In genomic region chr17:66841328-66841727, GRCh38 we compare ENCODE assay signal across 18 cellular contexts. TPM values are rescaled to one million over a fixed set of nuclear protein-coding genes. Genes with fewer than 3 reads are reported as not detected.
"Had no signal": no experiment of that assay in that cellular context is flagged by ENCODE, and none has a peak within 500 bp of the region (broad histone marks: within the 10 kb centered on the region; RNA-seq: fewer than 3 reads in every experiment).

No MANE protein-coding gene starts in this region.

- H3K4me1 ChIP-seq: right atrium auricular region had no signal

- H3K36me3 ChIP-seq: neutrophil, right atrium auricular region had no signal

- H3K4me3 ChIP-seq: coronary artery, hepatocyte, lung, right atrium auricular region had no signal

- H3K4me2 ChIP-seq: hepatocyte had no signal

- H3K27me3 ChIP-seq: right atrium auricular region had no signal

- ATAC-seq: left cardiac atrium; naive thymus-derived CD4-positive, alpha-beta T cell had no signal

- H2AFZ ChIP-seq: hepatocyte had no signal

- DNase-seq: activated CD4-positive, alpha-beta T cell treated with anti-CD3 and anti-CD28 coated beads for 4 hours; activated naive CD4-positive, alpha-beta T cell treated with anti-CD3 and anti-CD28 coated beads, Interleukin-2, amount 10 ng/mL, durations not matched to agents 7 days and 5 days; central memory CD4-positive, alpha-beta T cell; effector CD8-positive, alpha-beta T cell; left cardiac atrium; naive thymus-derived CD4-positive, alpha-beta T cell; small intestine; T-helper 9 cell had no signal

- H3K27ac ChIP-seq: coronary artery, epithelial cell of prostate, hepatocyte, neutrophil, right atrium auricular region had no signal

- H3K9me3 ChIP-seq: neutrophil, right atrium auricular region had no signal

- H3K79me2 ChIP-seq: hepatocyte had no signal

RNA-seq across cellular contexts. Expression of gene CACNG5, which starts 6.4 kb away (rescaled TPM):
- total RNA-seq: activated CD8-positive, alpha-beta memory T cell treated with anti-CD3 and anti-CD28 coated beads for 36 hours; activated T-helper 2 cell treated with anti-CD3 and anti-CD28 coated beads, Interferon-gamma antibody, Interleukin-2, Interleukin-4, amounts not matched to agents 10 μg/mL and 5 μg/mL and 100 μg/mL, durations not matched to agents 14 hours and 24 hours and 36 hours; hepatocyte; left cardiac atrium; lung; mononuclear cell; naive thymus-derived CD4-positive, alpha-beta T cell; right atrium auricular region; urinary bladder had no signal
- polyA plus RNA-seq: hepatocyte; lung; naive thymus-derived CD4-positive, alpha-beta T cell; small intestine; urinary bladder had no signal
